ENCODE assay signal across 9 cellular contexts in the genomic region with DNA sequence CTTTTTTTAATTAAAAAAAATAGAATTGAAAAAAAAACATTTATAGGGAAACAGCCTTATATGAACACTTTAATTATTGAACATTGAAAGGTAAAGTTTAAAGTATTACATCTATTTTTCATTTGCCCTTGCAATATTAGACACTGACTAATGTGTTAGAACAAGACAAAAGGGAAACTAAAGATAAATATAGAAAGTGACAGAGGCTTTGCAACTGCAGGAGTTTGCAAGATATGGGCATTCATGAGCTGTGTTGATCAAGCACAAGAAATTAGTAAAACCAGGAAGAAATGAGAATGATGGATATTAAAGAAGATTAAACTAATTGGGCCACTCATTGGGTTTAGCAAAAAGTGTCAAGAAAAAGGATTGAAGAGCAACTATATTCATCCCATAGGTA.
"Had no signal": no experiment of that assay in that cellular context is flagged by ENCODE, and none has a peak within 500 bp of the region (broad histone marks: within the 10 kb centered on the region; RNA-seq: fewer than 3 reads in every experiment).

No MANE protein-coding gene starts in this region.

- ATAC-seq: GM23338, HCT116 had no signal

- DNase-seq: GM23248, GOT3, H7, H9, HCEC 1CT, HFFc6 had no signal

- H3K27ac ChIP-seq: GM23248 had no signal

- H3K36me3 ChIP-seq: HAP-1 had no signal

- H3K4me1 ChIP-seq: HAP-1 had no signal

- H3K9me3 ChIP-seq: HAP-1 had no signal

- H3K4me3 ChIP-seq: GM23248, GM23338, HAP-1 had no signal
